In genomic region chr4:52202251-52202779, GRCh38 we compare ENCODE assay signal across 11 cellular contexts.
"Had no signal": no experiment of that assay in that cellular context is flagged by ENCODE, and none has a peak within 500 bp of the region (broad histone marks: within the 10 kb centered on the region; RNA-seq: fewer than 3 reads in every experiment).

No MANE protein-coding gene starts in this region.

- H3K4me1 ChIP-seq: breast epithelium, psoas muscle had no signal

- H3K9me3 ChIP-seq: breast epithelium, psoas muscle had no signal

- H3K27me3 Mint-ChIP-seq: activated naive CD8-positive, alpha-beta T cell treated with anti-CD3 and anti-CD28 coated beads, Interleukin-2, amount 50 U/mL, for 24 hours; stimulated activated naive CD8-positive, alpha-beta T cell treated with anti-CD3 and anti-CD28 coated beads, Interleukin-15, Interleukin-2, amounts not matched to agents 100 ng/mL and 50 ng/mL, for 24 hours; type B pancreatic cell had no signal

- H3K4me1 Mint-ChIP-seq: activated naive CD8-positive, alpha-beta T cell treated with anti-CD3 and anti-CD28 coated beads, Interleukin-2, amount 50 U/mL, for 24 hours had no signal

- H3K4me3 ChIP-seq: breast epithelium, dorsolateral prefrontal cortex, psoas muscle had no signal

- H3K27ac ChIP-seq: breast epithelium, dorsolateral prefrontal cortex, psoas muscle had no signal

- H3K36me3 ChIP-seq: breast epithelium had no signal

- DNase-seq: activated CD4-positive, CD25-positive, alpha-beta regulatory T cell treated with anti-CD3 and anti-CD28 coated beads, Interleukin-2, amount 50 U/mL, for 72 hours; activated naive CD4-positive, alpha-beta T cell; activated naive CD8-positive, alpha-beta T cell treated with anti-CD3 and anti-CD28 coated beads, Interleukin-2, amount 50 U/mL, for 24 hours; aorta; dorsolateral prefrontal cortex; nephron progenitor cell; psoas muscle had no signal

- H3K36me3 Mint-ChIP-seq: type B pancreatic cell had no signal

- H3K27me3 ChIP-seq: breast epithelium had no signal

- H3K4me3 Mint-ChIP-seq: activated naive CD8-positive, alpha-beta T cell treated with anti-CD3 and anti-CD28 coated beads, Interleukin-2, amount 50 U/mL, for 24 hours; activated T-helper 1 cell treated with anti-CD3 and anti-CD28 coated beads, Interleukin-12 subunit alpha, Interleukin-12 subunit beta, Interleukin-2, Interleukin-4 antibody, amounts not matched to agents 30 ng/mL and 10 ng/mL and 1 ng/mL, durations not matched to agents 14 hours and 24 hours and 36 hours; nephron progenitor cell; stimulated activated naive CD8-positive, alpha-beta T cell treated with anti-CD3 and anti-CD28 coated beads, Interleukin-15, Interleukin-2, amounts not matched to agents 100 ng/mL and 50 ng/mL, for 24 hours; type B pancreatic cell had no signal

- H3K9me3 Mint-ChIP-seq: activated naive CD8-positive, alpha-beta T cell treated with anti-CD3 and anti-CD28 coated beads, Interleukin-2, amount 50 U/mL, for 24 hours; nephron progenitor cell; stimulated activated naive CD8-positive, alpha-beta T cell treated with anti-CD3 and anti-CD28 coated beads, Interleukin-15, Interleukin-2, amounts not matched to agents 100 ng/mL and 50 ng/mL, for 24 hours had no signal

- H3K27ac Mint-ChIP-seq: activated naive CD8-positive, alpha-beta T cell treated with anti-CD3 and anti-CD28 coated beads, Interleukin-2, amount 50 U/mL, for 24 hours; activated T-helper 1 cell treated with anti-CD3 and anti-CD28 coated beads, Interleukin-12 subunit alpha, Interleukin-12 subunit beta, Interleukin-2, Interleukin-4 antibody, amounts not matched to agents 30 ng/mL and 10 ng/mL and 1 ng/mL, durations not matched to agents 14 hours and 24 hours and 36 hours; nephron progenitor cell; stimulated activated naive CD8-positive, alpha-beta T cell treated with anti-CD3 and anti-CD28 coated beads, Interleukin-15, Interleukin-2, amounts not matched to agents 100 ng/mL and 50 ng/mL, for 24 hours; type B pancreatic cell had no signal
